ENCODE assay signal across 22 cellular contexts in genomic region chr7:19488056-19488455, GRCh38.
DNase-seq lines count a peak whose midpoint lies in the region; ATAC-seq and TF ChIP-seq lines count a peak whose summit lies in the region.
"Had no signal": no experiment of that assay in that cellular context is flagged by ENCODE, and none has a peak within 500 bp of the region (broad histone marks: within the 10 kb centered on the region; RNA-seq: fewer than 3 reads in every experiment).

No MANE protein-coding gene starts in this region.

- H3K4me1 ChIP-seq in neuronal stem cell (ENCODE audit: control insufficient read depth in 2 of 2, insufficient read depth in 1 of 2, low read depth in 1 of 2, low read length in 2 of 2) (no peaks in the 10 kb centered on the region), aorta (ENCODE audit: control insufficient read depth in 1 of 2, insufficient read depth in 2 of 2, low read length in 2 of 2) (no peaks in the 10 kb centered on the region)
- H3K4me1 ChIP-seq: A549; BE2C; BLaER1 treated with 17β-estradiol and CSF1 and Interleukin-3, amounts not matched to agents 10 nM and 100 nM; HAP-1 had no signal

- intact Hi-C loops in cardiac septum (cut with DNase I) (no loop called here), Right ventricle myocardium superior (cut with DNase I) (no loop called here), aorta (cut with DNase I) (no loop called here)

- H4K91ac ChIP-seq in neuronal stem cell (ENCODE audit: low read depth, low read length, poor library complexity): peak overlapping the region; percentile 92

- H3K36me3 Mint-ChIP-seq in chondrocyte (ENCODE audit: low read depth): peaks cover 2% of the 10 kb centered on the region
- H3K36me3 Mint-ChIP-seq: CD14-positive monocyte; CD8-positive, alpha-beta memory T cell had no signal

- no peak overlapping the region for H2AK5ac ChIP-seq in neuronal stem cell (ENCODE audit: low read depth, low read length)

- H4K8ac ChIP-seq in neuronal stem cell (ENCODE audit: low read depth, low read length): no peak overlapping the region

- no peak overlapping the region for H2BK12ac ChIP-seq in neuronal stem cell (ENCODE audit: low read length)

- H3K4me3 ChIP-seq in neuronal stem cell (ENCODE audit: low read length in 2 of 2) (no peak overlapping the region), aorta (ENCODE audit: low read length in 2 of 2) (no peak overlapping the region)
- H3K4me3 ChIP-seq: A549; BLaER1 treated with 17β-estradiol and CSF1 and Interleukin-3, amounts not matched to agents 10 nM and 100 nM; HAP-1 had no signal

- peaks cover 9% of the 10 kb centered on the region for H3K9me3 Mint-ChIP-seq in chondrocyte (ENCODE audit: low read depth)
- H3K9me3 Mint-ChIP-seq: CD4-positive, alpha-beta T cell; HFFc6 had no signal

- no peak for TF ChIP-seq CTCF in chondrocyte (IDR thresholded peaks at IDR 0.05)

- H3K27ac Mint-ChIP-seq in chondrocyte (ENCODE audit: unreplicated experiment): no peak overlapping the region
- H3K27ac Mint-ChIP-seq: CD14-positive monocyte; CD4-positive, alpha-beta T cell; CD8-positive, alpha-beta memory T cell; HFFc6 had no signal

- H3K27me3 Mint-ChIP-seq in chondrocyte (ENCODE audit: low read depth): no peaks in the 10 kb centered on the region
- H3K27me3 Mint-ChIP-seq: CD4-positive, alpha-beta T cell; CD8-positive, alpha-beta memory T cell had no signal

- H3K14ac ChIP-seq in neuronal stem cell (ENCODE audit: low read length): no peak overlapping the region

- H3K27me3 ChIP-seq in neuronal stem cell (ENCODE audit: control insufficient read depth in 3 of 3, insufficient read depth in 3 of 3, low read depth in 1 of 3, low read length in 3 of 3): no peaks in the 10 kb centered on the region
- H3K27me3 ChIP-seq in aorta (ENCODE audit: control insufficient read depth in 1 of 2, insufficient read depth in 2 of 2, low read length in 1 of 2): no peaks in the 10 kb centered on the region
- H3K27me3 ChIP-seq: BE2C; BLaER1 treated with 17β-estradiol and CSF1 and Interleukin-3, amounts not matched to agents 10 nM and 100 nM had no signal

- H3K18ac ChIP-seq in neuronal stem cell (ENCODE audit: low read length): peak overlapping the region; percentile 67

- no peak overlapping the region for H2BK5ac ChIP-seq in neuronal stem cell (ENCODE audit: low read length)

- H3K9me3 ChIP-seq in neuronal stem cell (replicated peaks in 1 of 2; ENCODE audit: control insufficient read depth in 2 of 2, insufficient read depth in 1 of 2, low read depth in 1 of 2, low read length in 2 of 2) (peaks cover 0 to 6% of the 10 kb centered on the region in 2 donors), aorta (ENCODE audit: control insufficient read depth, low read length) (no peaks in the 10 kb centered on the region)
- H3K9me3 ChIP-seq: A549, BE2C, HAP-1 had no signal

- no peaks in the 10 kb centered on the region for H3K79me1 ChIP-seq in neuronal stem cell (ENCODE audit: low read depth, low read length)

- H3K4me2 ChIP-seq in neuronal stem cell (ENCODE audit: insufficient read depth, low read length, poor library complexity, severe bottlenecking): no peak overlapping the region
- H3K4me2 ChIP-seq: A549; BLaER1 treated with 17β-estradiol and CSF1 and Interleukin-3, amounts not matched to agents 10 nM and 100 nM had no signal

- no peak overlapping the region for H3K9ac ChIP-seq in neuronal stem cell (ENCODE audit: low read depth, low read length, poor library complexity)
- H3K9ac ChIP-seq: BLaER1 treated with 17β-estradiol and CSF1 and Interleukin-3, amounts not matched to agents 10 nM and 100 nM had no signal

- H3K23ac ChIP-seq in neuronal stem cell (ENCODE audit: low read depth, low read length, poor library complexity): no peak overlapping the region

- WGBS in neuronal stem cell (ENCODE audit: extremely low coverage in 2 of 2, insufficient read length in 2 of 2, insufficient replicate concordance in 1 of 2), 2 donors: no CpG with 5 or more reads among the region's 2 CpGs
- WGBS in aorta, 2 donors: 90 to 97% methylated on average over 2 of the region's 2 CpGs

- H3K36me3 ChIP-seq in neuronal stem cell (replicated peaks in 1 of 2; ENCODE audit: control insufficient read depth in 2 of 2, insufficient read depth in 2 of 2, low read length in 2 of 2) (no peaks in the 10 kb centered on the region), aorta (ENCODE audit: control insufficient read depth in 1 of 2, insufficient read depth in 2 of 2, low read length in 1 of 2) (no peaks in the 10 kb centered on the region)
- H3K36me3 ChIP-seq: BE2C; BLaER1 treated with 17β-estradiol and CSF1 and Interleukin-3, amounts not matched to agents 10 nM and 100 nM; HAP-1 had no signal

- H3K27ac ChIP-seq in neuronal stem cell (replicated peaks; ENCODE audit: low read length): no peak overlapping the region
- H3K27ac ChIP-seq in aorta (ENCODE audit: low read depth in 1 of 2, low read length in 2 of 2): no peak overlapping the region
- H3K27ac ChIP-seq: A549; BLaER1 treated with 17β-estradiol and CSF1 and Interleukin-3, amounts not matched to agents 10 nM and 100 nM had no signal

- no peak overlapping the region for H2AFZ ChIP-seq in neuronal stem cell (ENCODE audit: low read length)

- peak; percentile 57 for DNase-seq in cardiac septum (ENCODE audit: low spot score)
- DNase-seq in Right ventricle myocardium superior: no peak
- DNase-seq in chondrocyte (ENCODE audit: low spot score): peak; percentile 62
- no peak for DNase-seq in neuronal stem cell (ENCODE audit: low spot score)
- no peak for DNase-seq in aorta
- DNase-seq: 8988T; ACHN; AML-193; BE2C; CD4-positive, alpha-beta T cell; CD8-positive, alpha-beta memory T cell; DMS 273 treated with DMSO at 0.1 percent for 48 hours; DMS79 treated with DMSO at 0.1 percent for 48 hours; GF-D8; GOT3; HFFc6 had no signal

- H3K4ac ChIP-seq in neuronal stem cell (ENCODE audit: low read length): no peak overlapping the region

- H2BK15ac ChIP-seq in neuronal stem cell (ENCODE audit: low read length): no peak overlapping the region

- ATAC-seq in Right ventricle myocardium superior (ENCODE audit: poor library complexity): no peak
- peak; percentile 44 for ATAC-seq in aorta (ENCODE audit: low FRiP score)
- no peak for ATAC-seq in GM18870 (IDR thresholded peaks at IDR 0.05; ENCODE audit: unreplicated experiment)
- ATAC-seq in HG03139 (IDR thresholded peaks at IDR 0.05; ENCODE audit: unreplicated experiment): no peak
- ATAC-seq: A549 had no signal

- no peaks in the 10 kb centered on the region for H3K4me1 Mint-ChIP-seq in chondrocyte (ENCODE audit: low read depth)
- H3K4me1 Mint-ChIP-seq: CD14-positive monocyte; CD8-positive, alpha-beta memory T cell had no signal

- no peak overlapping the region for H3K4me3 Mint-ChIP-seq in chondrocyte (ENCODE audit: unreplicated experiment)
- H3K4me3 Mint-ChIP-seq: CD14-positive monocyte; CD4-positive, alpha-beta T cell; CD8-positive, alpha-beta memory T cell; HFFc6 had no signal

- H2BK120ac ChIP-seq in neuronal stem cell (ENCODE audit: low read depth, low read length): no peak overlapping the region

Comparison
In these comparisons a context has a peak if more than half of its experiments do, and no peak if none do; other contexts are left out.
1. DNase-seq: peak in cardiac septum (single experiment) and chondrocyte (single experiment); none in Right ventricle myocardium superior (single experiment), neuronal stem cell (single experiment) and aorta (0 of 2).